ENCODE assay signal across 11 cellular contexts in genomic region chr3:3666664-3667063, GRCh38.
DNase-seq lines count a peak whose midpoint lies in the region; ATAC-seq and TF ChIP-seq lines count a peak whose summit lies in the region.
"Had no signal": no experiment of that assay in that cellular context is flagged by ENCODE, and none has a peak within 500 bp of the region (broad histone marks: within the 10 kb centered on the region; RNA-seq: fewer than 3 reads in every experiment).

No MANE protein-coding gene starts in this region.

- H3K36me3 Mint-ChIP-seq in activated T-helper 2 cell treated with anti-CD3 and anti-CD28 coated beads, Interferon-gamma antibody, Interleukin-2, Interleukin-4, amounts not matched to agents 10 μg/mL and 5 μg/mL and 100 μg/mL, durations not matched to agents 14 hours and 24 hours and 36 hours (ENCODE audit: low read depth) = no peaks in the 10 kb centered on the region
- H3K36me3 Mint-ChIP-seq: CD14-positive monocyte had no signal

- no peaks in the 10 kb centered on the region for H3K27me3 Mint-ChIP-seq in activated T-helper 2 cell treated with anti-CD3 and anti-CD28 coated beads, Interferon-gamma antibody, Interleukin-2, Interleukin-4, amounts not matched to agents 10 μg/mL and 5 μg/mL and 100 μg/mL, durations not matched to agents 14 hours and 24 hours and 36 hours (ENCODE audit: low read depth)

- H3K27ac Mint-ChIP-seq in activated T-helper 2 cell treated with anti-CD3 and anti-CD28 coated beads, Interferon-gamma antibody, Interleukin-2, Interleukin-4, amounts not matched to agents 10 μg/mL and 5 μg/mL and 100 μg/mL, durations not matched to agents 14 hours and 24 hours and 36 hours = no peak overlapping the region

- H3K9me3 Mint-ChIP-seq in activated T-helper 2 cell treated with anti-CD3 and anti-CD28 coated beads, Interferon-gamma antibody, Interleukin-2, Interleukin-4, amounts not matched to agents 10 μg/mL and 5 μg/mL and 100 μg/mL, durations not matched to agents 14 hours and 24 hours and 36 hours = peaks cover 3% of the 10 kb centered on the region

- intact Hi-C loops in activated T-helper 2 cell treated with anti-CD3 and anti-CD28 coated beads, Interferon-gamma antibody, Interleukin-2, Interleukin-4, amounts not matched to agents 10 μg/mL and 5 μg/mL and 100 μg/mL, durations not matched to agents 14 hours and 24 hours and 36 hours (cut with micrococcal nuclease) = no loop called here

- no peak for TF ChIP-seq CTCF in GM13977 (IDR thresholded peaks at IDR 0.05; ENCODE audit: extremely low read depth, insufficient read depth, missing control alignments)

- in situ Hi-C loops in GM13977 (cut with MboI; ENCODE audit: low pct_unique_long_range_greater_than_20kb, low sequenced_read_pairs, unreplicated experiment) = no loop called here

- H3K4me1 Mint-ChIP-seq in activated T-helper 2 cell treated with anti-CD3 and anti-CD28 coated beads, Interferon-gamma antibody, Interleukin-2, Interleukin-4, amounts not matched to agents 10 μg/mL and 5 μg/mL and 100 μg/mL, durations not matched to agents 14 hours and 24 hours and 36 hours (ENCODE audit: low read depth) = no peaks in the 10 kb centered on the region

- DNase-seq in GM13977 (ENCODE audit: low spot score) (peak; percentile 54), astrocyte of the hippocampus (ENCODE audit: low read depth, low spot score) (peak; percentile 73), DMS 273 treated with DMSO at 0.1 percent for 48 hours (lab: John Stamatoyannopoulos, UW) (no peak), cerebellar cortex (ENCODE audit: low spot score) (no peak), NCI-H2171 treated with DMSO at 0.1 percent for 48 hours (lab: John Stamatoyannopoulos, UW) (no peak)
- no peak for DNase-seq in activated T-helper 2 cell treated with anti-CD3 and anti-CD28 coated beads, Interferon-gamma antibody, Interleukin-2, Interleukin-4, amounts not matched to agents 10 μg/mL and 5 μg/mL and 100 μg/mL, durations not matched to agents 14 hours and 24 hours and 36 hours (ENCODE audit: low spot score)
- DNase-seq: H9, NCI-H187 had no signal

- ATAC-seq in GM19468 (IDR thresholded peaks at IDR 0.05; ENCODE audit: extremely low read depth, unreplicated experiment) (peak; percentile 82), HG03060 (IDR thresholded peaks at IDR 0.05; ENCODE audit: low read depth, unreplicated experiment) (peak; percentile 98)

- H3K4me3 Mint-ChIP-seq in activated T-helper 2 cell treated with anti-CD3 and anti-CD28 coated beads, Interferon-gamma antibody, Interleukin-2, Interleukin-4, amounts not matched to agents 10 μg/mL and 5 μg/mL and 100 μg/mL, durations not matched to agents 14 hours and 24 hours and 36 hours (ENCODE audit: low read depth) = no peak overlapping the region
- H3K4me3 Mint-ChIP-seq: H9 had no signal

Comparison
In these comparisons a context has a peak if more than half of its experiments do, and no peak if none do; other contexts are left out.
1. DNase-seq: peak in GM13977 (single experiment) and astrocyte of the hippocampus (single experiment); none in activated T-helper 2 cell treated with anti-CD3 and anti-CD28 coated beads, Interferon-gamma antibody, Interleukin-2, Interleukin-4, amounts not matched to agents 10 μg/mL and 5 μg/mL and 100 μg/mL, durations not matched to agents 14 hours and 24 hours and 36 hours (single experiment), DMS 273 treated with DMSO at 0.1 percent for 48 hours (single experiment), cerebellar cortex (single experiment) and NCI-H2171 treated with DMSO at 0.1 percent for 48 hours (single experiment).